Comparison of ENCODE assay signal across 11 cellular contexts in genomic region chr13:71659427-71659826, GRCh38.
"Had no signal": no experiment of that assay in that cellular context is flagged by ENCODE, and none has a peak within 500 bp of the region (broad histone marks: within the 10 kb centered on the region; RNA-seq: fewer than 3 reads in every experiment).

No MANE protein-coding gene starts in this region.

- H3K36me3 ChIP-seq: neural progenitor cell, tibial artery had no signal

- ATAC-seq: activated naive CD8-positive, alpha-beta T cell treated with anti-CD3 and anti-CD28 coated beads, Interleukin-2, amount 50 U/mL, for 24 hours; activated T-helper 17 cell treated with anti-CD3 and anti-CD28 coated beads, Interleukin-2, amount 50 U/mL, for 72 hours; stimulated activated memory B cell treated with anti-CD40 and anti-IgM and Interleukin-4, amounts not matched to agents 10 μg/mL and 1 μg/mL and 100 μg/mL, for 72 hours had no signal

- DNase-seq: activated CD4-positive, alpha-beta T cell treated with anti-CD3 and anti-CD28 coated beads, Interleukin-2, amount 50 U/mL, for 1 hour; activated naive CD4-positive, alpha-beta T cell treated with anti-CD3 and anti-CD28 coated beads for 36 hours; activated naive CD8-positive, alpha-beta T cell treated with anti-CD3 and anti-CD28 coated beads, Interleukin-2, amount 50 U/mL, for 24 hours; aorta; dorsolateral prefrontal cortex; stimulated activated CD4-positive, alpha-beta T cell treated with anti-CD3 and anti-CD28 coated beads, Interleukin-2, amount 100 ng/mL, for 48 hours; tibial artery had no signal

- H3K4me3 ChIP-seq: dorsolateral prefrontal cortex, neural progenitor cell, tibial artery had no signal

- H3K4me1 ChIP-seq: tibial artery had no signal

- H3K9me3 ChIP-seq: tibial artery had no signal

- FAIRE-seq: urothelium cell line had no signal
